In genomic region chr2:209472386-209472832, GRCh38 we compare ENCODE assay signal across 9 cellular contexts. TPM values are rescaled to one million over a fixed set of nuclear protein-coding genes. Genes with fewer than 3 reads are reported as not detected.
A peak's percentile ranks its signal among the peaks of the same experiment; 100 is the strongest.
DNase-seq lines count a peak whose midpoint lies in the region; ATAC-seq and TF ChIP-seq lines count a peak whose summit lies in the region.
"Had no signal": no experiment of that assay in that cellular context is flagged by ENCODE, and none has a peak within 500 bp of the region (broad histone marks: within the 10 kb centered on the region; RNA-seq: fewer than 3 reads in every experiment).

No MANE protein-coding gene starts in this region.

- peaks cover 3% of the 10 kb centered on the region for H3K9me3 Mint-ChIP-seq in neural progenitor cell

- peaks cover 50% of the 10 kb centered on the region for H3K36me3 Mint-ChIP-seq in neural progenitor cell

- H3K4me1 ChIP-seq in iPS-20b (ENCODE audit: insufficient read depth, low read length) (peaks cover 10% of the 10 kb centered on the region), neural progenitor cell (no peaks in the 10 kb centered on the region)

- H3K9ac ChIP-seq in iPS-20b (ENCODE audit: low read depth, low read length) (no peak overlapping the region), neural progenitor cell (no peak overlapping the region)

- no peak overlapping the region for H2AFZ ChIP-seq in neural progenitor cell (replicated peaks)

- H3K4me2 ChIP-seq in neural progenitor cell = no peak overlapping the region

- no peak overlapping the region for H3K27ac ChIP-seq in iPS-20b (ENCODE audit: low read length)
- no peak overlapping the region for H3K27ac ChIP-seq in neural progenitor cell
- H3K27ac ChIP-seq: VCaP had no signal

- H3K79me2 ChIP-seq in neural progenitor cell (ENCODE audit: low read depth) = peaks cover 7% of the 10 kb centered on the region

- H3K27ac Mint-ChIP-seq in neural progenitor cell = no peak overlapping the region

- no peaks in the 10 kb centered on the region for H3F3A ChIP-seq in neural progenitor cell (ENCODE audit: low read depth)

- ATAC-seq in HG03378 (IDR thresholded peaks at IDR 0.05; ENCODE audit: unreplicated experiment) = no peak

- no peaks in the 10 kb centered on the region for H3K27me3 Mint-ChIP-seq in neural progenitor cell (ENCODE audit: insufficient read depth, low read depth)

- H3K4me1 Mint-ChIP-seq in neural progenitor cell = no peaks in the 10 kb centered on the region

- H3K4me3 Mint-ChIP-seq in neural progenitor cell = no peak overlapping the region

- DNase-seq in AG20443 (ENCODE audit: low spot score) (peak; percentile 42), NCI-H1105 treated with DMSO at 0.1 percent for 48 hours (lab: John Stamatoyannopoulos, UW) (peak; percentile 75), SIG-M5 treated with dmso at 0.1 percent for 504 hours (lab: John Stamatoyannopoulos, UW; ENCODE audit: unreplicated experiment) (peak; percentile 93), GM19240 (ENCODE audit: insufficient read length, low spot score) (no peak), neural progenitor cell (ENCODE audit: low spot score) (no peak), activated gamma-delta T cell treated with Interleukin-2 at 50 U/mL for 16 hours (no peak)

- H3K4me3 ChIP-seq in iPS-20b (ENCODE audit: low read length) = 0 out of 2 replicates have a peak overlapping the region, but pooled peaks have one; percentile 31
- H3K4me3 ChIP-seq in neural progenitor cell = no peak overlapping the region

- H3K27me3 ChIP-seq in iPS-20b (ENCODE audit: insufficient read depth, low read length) (no peaks in the 10 kb centered on the region), neural progenitor cell (no peaks in the 10 kb centered on the region)

- H3K36me3 ChIP-seq in iPS-20b (ENCODE audit: insufficient read depth, low read depth, low read length) (no peaks in the 10 kb centered on the region), neural progenitor cell (no peaks in the 10 kb centered on the region)

- H4K20me1 ChIP-seq in neural progenitor cell (ENCODE audit: low read depth) = peaks cover 11% of the 10 kb centered on the region

- no peaks in the 10 kb centered on the region for H3K9me3 ChIP-seq in iPS-20b (ENCODE audit: insufficient read depth, low read depth, low read length)
- H3K9me3 ChIP-seq in neural progenitor cell (ENCODE audit: low read depth) = no peaks in the 10 kb centered on the region

- no peak for TF ChIP-seq CTCF in neural progenitor cell (IDR thresholded peaks at IDR 0.05)

RNA-seq across cellular contexts. Expression of gene MAP2, which starts 48.6 kb away (rescaled TPM):
- 95.0 and 102 TPM in 2 replicates for total RNA-seq in neural progenitor cell (ENCODE audit: low replicate concordance)

Comparison
In these comparisons a context has a peak if more than half of its experiments do, and no peak if none do; other contexts are left out.
1. DNase-seq: peak in AG20443 (single experiment), NCI-H1105 treated with DMSO at 0.1 percent for 48 hours (single experiment) and SIG-M5 treated with dmso at 0.1 percent for 504 hours (single experiment); none in GM19240 (single experiment), neural progenitor cell (single experiment) and activated gamma-delta T cell treated with Interleukin-2 at 50 U/mL for 16 hours (single experiment).